11 cellular contexts compared by ENCODE assay signal in genomic region chr1:184953600-184954219, GRCh38. TPM values are rescaled to one million over a fixed set of nuclear protein-coding genes. Genes with fewer than 3 reads are reported as not detected.
DNase-seq lines count a peak whose midpoint lies in the region.
"Had no signal": no experiment of that assay in that cellular context is flagged by ENCODE, and none has a peak within 500 bp of the region (broad histone marks: within the 10 kb centered on the region; RNA-seq: fewer than 3 reads in every experiment).

No MANE protein-coding gene starts in this region.

- intact Hi-C loops in CD4-positive, alpha-beta memory T cell (cut with micrococcal nuclease) = no loop called here
- intact Hi-C loops in posterior vena cava (cut with DNase I) = no loop called here

- POLR2A ChIA-PET in CD4-positive, alpha-beta memory T cell (lab: Charles Lee; ENCODE audit: partially characterized antibody) = no interaction called here

- no peak overlapping the region for H4K5ac ChIP-seq in mesendoderm (ENCODE audit: low read length)

- no peak overlapping the region for H2BK15ac ChIP-seq in mesendoderm (replicated peaks; ENCODE audit: low read depth)

- H3K27ac ChIP-seq in CD4-positive, alpha-beta memory T cell (ENCODE audit: low read depth, low read length) = no peak overlapping the region
- H3K27ac ChIP-seq in mesendoderm (ENCODE audit: low read depth, low read length) = no peak overlapping the region
- H3K27ac ChIP-seq: parathyroid adenoma had no signal

- peak overlapping the region; percentile 5 to 65 (median 48) for H3K27ac Mint-ChIP-seq in CD4-positive, alpha-beta memory T cell

- no peak overlapping the region for H2BK120ac ChIP-seq in mesendoderm (ENCODE audit: low read depth, low read length)

- H2BK5ac ChIP-seq in mesendoderm (ENCODE audit: low read length) = no peak overlapping the region

- WGBS in mesendoderm (ENCODE audit: extremely low coverage, insufficient coverage, low lambda C conversion rate) = no CpG with 5 or more reads among the region's 6 CpGs

- no peaks in the 10 kb centered on the region for H3K79me1 ChIP-seq in mesendoderm (ENCODE audit: low read length)

- no peak for DNase-seq in CD4-positive, alpha-beta memory T cell
- DNase-seq in HPDE6-E6E7 (ENCODE audit: extremely low spot score) (peak; percentile 71), astrocyte of the hippocampus (ENCODE audit: low read depth, low spot score) (peak; percentile 60), mesendoderm (peak; percentile 29), NCI-H446 (lab: John Stamatoyannopoulos, UW) (no peak), posterior vena cava (ENCODE audit: low spot score) (no peak), COR-L47 (lab: John Stamatoyannopoulos, UW) (no peak), NOMO-1 treated with DMSO at 0.1 percent for 48 hours (lab: John Stamatoyannopoulos, UW; ENCODE audit: unreplicated experiment) (no peak)
- DNase-seq: NCI-H69 had no signal

- no peaks in the 10 kb centered on the region for H3K36me3 ChIP-seq in CD4-positive, alpha-beta memory T cell (ENCODE audit: insufficient read depth, low read length)
- H3K36me3 ChIP-seq in mesendoderm (ENCODE audit: control insufficient read depth, insufficient read depth, low read length) = no peaks in the 10 kb centered on the region

- peaks cover 15% of the 10 kb centered on the region for H3K4me1 ChIP-seq in CD4-positive, alpha-beta memory T cell (ENCODE audit: insufficient read depth, low read length)
- H3K4me1 ChIP-seq in mesendoderm (ENCODE audit: control insufficient read depth, low read depth, low read length) = peaks cover 3% of the 10 kb centered on the region
- H3K4me1 ChIP-seq: parathyroid adenoma had no signal

- no peaks in the 10 kb centered on the region for H3K27me3 Mint-ChIP-seq in CD4-positive, alpha-beta memory T cell

- H3K9ac ChIP-seq in mesendoderm (ENCODE audit: low read length) = no peak overlapping the region
- H3K9ac ChIP-seq: parathyroid adenoma had no signal

- no peak overlapping the region for H3K4me2 ChIP-seq in mesendoderm (ENCODE audit: low read length)

- H3K4me1 Mint-ChIP-seq in CD4-positive, alpha-beta memory T cell = peaks cover 18 to 56% (median 37%) of the 10 kb centered on the region in 4 donors

- no peak overlapping the region for H4K8ac ChIP-seq in mesendoderm (ENCODE audit: low read depth, low read length)

- no peak overlapping the region for H3K4me3 ChIP-seq in CD4-positive, alpha-beta memory T cell (ENCODE audit: low read length in 2 of 2)
- H3K4me3 ChIP-seq in mesendoderm (ENCODE audit: low read length) = no peak overlapping the region
- H3K4me3 ChIP-seq: body of pancreas had no signal

- no peak overlapping the region for H2AK5ac ChIP-seq in mesendoderm (ENCODE audit: low read length)

- H3K23ac ChIP-seq in mesendoderm (ENCODE audit: low read length) = no peak overlapping the region

- peak overlapping the region in 4 of 8 donors; percentile 28 to 45 (median 38) for H3K4me3 Mint-ChIP-seq in CD4-positive, alpha-beta memory T cell

- H3K36me3 Mint-ChIP-seq in CD4-positive, alpha-beta memory T cell = peaks cover 0 to 4% of the 10 kb centered on the region in 2 donors

- no peaks in the 10 kb centered on the region for H3K27me3 ChIP-seq in CD4-positive, alpha-beta memory T cell (ENCODE audit: insufficient read depth, low read length)
- no peaks in the 10 kb centered on the region for H3K27me3 ChIP-seq in mesendoderm (ENCODE audit: insufficient read depth, low read length, poor library complexity)
- H3K27me3 ChIP-seq: body of pancreas had no signal

- CTCF ChIA-PET in CD4-positive, alpha-beta memory T cell (lab: Charles Lee; ENCODE audit: partially characterized antibody) = interaction anchor here (1.4 kb wide), 1 partner anchor 149 kb away, joined by 5 read pairs; no protein-coding TSS in a partner anchor

- no peaks in the 10 kb centered on the region for H3K9me3 ChIP-seq in CD4-positive, alpha-beta memory T cell (ENCODE audit: control insufficient read depth in 1 of 2, low read length in 2 of 2)
- H3K9me3 ChIP-seq: body of pancreas had no signal

- no peak overlapping the region for H3K56ac ChIP-seq in mesendoderm (ENCODE audit: low read length)

- H3K9me3 Mint-ChIP-seq in CD4-positive, alpha-beta memory T cell = no peaks in the 10 kb centered on the region

- no peaks in the 10 kb centered on the region for H3K79me2 ChIP-seq in mesendoderm (ENCODE audit: control insufficient read depth, insufficient read depth, low read length)
- H3K79me2 ChIP-seq: parathyroid adenoma had no signal

- H3K18ac ChIP-seq in mesendoderm (ENCODE audit: low read length) = no peak overlapping the region

- H3K4ac ChIP-seq in mesendoderm (ENCODE audit: low read depth, low read length) = no peak overlapping the region

RNA-seq across cellular contexts. Expression of gene NIBAN1, which starts 20.6 kb away (rescaled TPM):
- 10 to 100 TPM; 42.8 to 43.2 TPM for total RNA-seq in CD4-positive, alpha-beta memory T cell
- 10 to 100 TPM in 1 of 2 donors, 1 to 10 TPM in 1; 9.9 to 32.9 TPM for polyA plus RNA-seq in CD4-positive, alpha-beta memory T cell
- 5.1 TPM for polyA plus RNA-seq in mesendoderm (2013, experiment 1 of 2)
- polyA plus RNA-seq in mesendoderm (2013, experiment 2 of 2) = 5.5 TPM
- 100 to 1,000 TPM; 145 to 234 TPM for total RNA-seq in posterior vena cava

Comparison
In these comparisons a context has a peak if more than half of its experiments do, and no peak if none do; other contexts are left out.
1. DNase-seq: peak in HPDE6-E6E7 (single experiment), astrocyte of the hippocampus (single experiment) and mesendoderm (single experiment); none in CD4-positive, alpha-beta memory T cell (0 of 5), NCI-H446 (0 of 2), posterior vena cava (single experiment), COR-L47 (single experiment) and NOMO-1 treated with DMSO at 0.1 percent for 48 hours (single experiment).